In the genomic region with DNA sequence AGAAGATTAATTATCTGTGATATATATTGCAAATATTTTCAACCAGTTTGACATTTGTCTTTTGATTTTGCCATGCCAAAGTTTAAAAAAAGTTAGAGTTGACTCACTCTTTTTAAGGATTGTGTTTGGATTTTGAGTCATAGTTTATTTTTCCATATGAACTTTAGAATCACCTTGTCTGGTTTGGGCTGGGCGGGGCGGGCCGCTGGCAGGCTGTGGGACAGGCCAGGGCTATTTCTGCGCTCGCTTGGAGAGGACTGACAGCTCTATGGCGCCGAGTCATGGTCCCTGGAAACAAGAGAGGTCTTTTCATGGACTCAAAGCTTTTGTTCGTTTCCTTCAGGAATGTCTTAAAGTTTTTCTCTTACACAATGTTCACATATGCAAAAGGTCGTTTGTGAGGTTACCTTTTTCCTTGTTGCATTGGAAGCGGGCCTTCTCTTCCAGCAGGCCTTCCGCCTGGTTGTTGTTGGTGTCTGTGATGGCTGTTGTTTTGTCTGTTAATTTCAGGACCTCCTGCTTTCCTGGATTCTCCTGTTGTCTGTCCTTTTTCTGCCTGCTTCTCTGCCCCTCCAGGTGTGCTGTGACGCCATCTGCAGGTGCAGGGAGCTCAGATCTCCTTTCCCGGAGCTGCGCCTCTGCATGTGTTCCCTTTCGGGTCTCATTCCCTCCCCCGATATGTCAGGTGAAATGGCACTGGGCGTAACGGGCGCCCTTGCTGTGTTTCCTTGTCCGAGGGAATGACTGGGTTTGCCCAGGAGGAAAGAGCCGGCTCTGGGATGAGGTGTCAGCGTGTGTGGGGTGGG, we compare ENCODE assay signal across 8 cellular contexts. TPM values are rescaled to one million over a fixed set of nuclear protein-coding genes. Genes with fewer than 3 reads are reported as not detected.
DNase-seq lines count a peak whose midpoint lies in the region; ATAC-seq and TF ChIP-seq lines count a peak whose summit lies in the region.

No MANE protein-coding gene starts in this region.

- H3K9me3 ChIP-seq in HAP-1, result no peaks in the 10 kb centered on the region
- H3K9me3 ChIP-seq in right cardiac atrium (ENCODE audit: control insufficient read depth, low read length), result no peaks in the 10 kb centered on the region
- H3K9me3 ChIP-seq in gastrocnemius medialis, result no peaks in the 10 kb centered on the region
- H3K9me3 ChIP-seq in BE2C, result no peaks in the 10 kb centered on the region
- H3K9me3 ChIP-seq in tibial nerve, result no peaks in the 10 kb centered on the region

- TF ChIP-seq CTCF in activated B cell treated with CpG ODN at 0.5 μM for 24 hours (IDR thresholded peaks at IDR 0.05) (no peak), gastrocnemius medialis (IDR thresholded peaks at IDR 0.05 in 4 of 5, conservative IDR thresholded peaks at IDR 0.05 in 1 of 5) (no peak), BE2C (IDR thresholded peaks at IDR 0.05; ENCODE audit: low read depth, low read length) (no peak), tibial nerve (IDR thresholded peaks at IDR 0.05) (no peak)

- no peak overlapping the region for H3K4me3 Mint-ChIP-seq in activated B cell treated with CpG ODN at 0.5 μM for 24 hours

- DNase-seq in HAP-1 (ENCODE audit: low spot score in 2 of 2) (peak; percentile 38 to 53), activated B cell treated with CpG ODN at 0.5 μM for 24 hours (no peak), right cardiac atrium (peak in 1 of 3 donors; percentile 55), gastrocnemius medialis (peak; percentile 65 to 81), BE2C (no peak), HUDEP-2 (lab: John Stamatoyannopoulos, UW; ENCODE audit: unreplicated experiment in 76 of 76) (no peak), tibial nerve (ENCODE audit: low spot score in 2 of 2) (no peak), ureter (ENCODE audit: low spot score) (no peak)

- peaks cover 96% of the 10 kb centered on the region for H3K4me1 Mint-ChIP-seq in activated B cell treated with CpG ODN at 0.5 μM for 24 hours

- H3K27ac ChIP-seq in right cardiac atrium (ENCODE audit: low read length) (peak overlapping the region; percentile 92), gastrocnemius medialis (peak overlapping the region; percentile 77 to 93 (median 86)), tibial nerve (no peak overlapping the region)

- H3K4me1 ChIP-seq in HAP-1, result peaks cover 8% of the 10 kb centered on the region
- H3K4me1 ChIP-seq in right cardiac atrium (ENCODE audit: control insufficient read depth, insufficient read depth, low read length), result peaks cover 26% of the 10 kb centered on the region
- peaks cover 84 to 93% of the 10 kb centered on the region in 2 donors for H3K4me1 ChIP-seq in gastrocnemius medialis
- H3K4me1 ChIP-seq in BE2C, result no peaks in the 10 kb centered on the region
- peaks cover 0 to 86% (median 36%) of the 10 kb centered on the region in 4 donors for H3K4me1 ChIP-seq in tibial nerve

- in situ Hi-C loops in HAP-1 (cut with MboI; ENCODE audit: low sequenced_read_pairs) (no loop called here), gastrocnemius medialis (cut with MboI; ENCODE audit: low sequenced_read_pairs in 4 of 4) (no loop called here)

- H3K9me3 Mint-ChIP-seq in activated B cell treated with CpG ODN at 0.5 μM for 24 hours, result no peaks in the 10 kb centered on the region

- intact Hi-C loops in activated B cell treated with CpG ODN at 0.5 μM for 24 hours (cut with micrococcal nuclease), result loop anchor here (5.0 kb wide), 1 partner anchor 259 kb away; a partner anchor contains a TSS
- intact Hi-C loops in right cardiac atrium (cut with DNase I), result no loop called here
- intact Hi-C loops in gastrocnemius medialis (cut with DNase I; ENCODE audit: low total_unique reads), result no loop called here

- 65% methylated on average over 22 of the region's 22 CpGs for WGBS in right cardiac atrium
- WGBS in tibial nerve, 2 donors, result 68 to 74% methylated on average over 22 of the region's 22 CpGs

- CTCF ChIA-PET in activated B cell treated with CpG ODN at 0.5 μM for 24 hours (lab: Charles Lee), result no interaction called here

- no peak for TF ChIP-seq EP300 in tibial nerve (IDR thresholded peaks at IDR 0.05)

- no peaks in the 10 kb centered on the region for H3K36me3 ChIP-seq in HAP-1 (replicated peaks)
- no peaks in the 10 kb centered on the region for H3K36me3 ChIP-seq in gastrocnemius medialis
- H3K36me3 ChIP-seq in BE2C, result no peaks in the 10 kb centered on the region
- H3K36me3 ChIP-seq in tibial nerve, result no peaks in the 10 kb centered on the region

- no peaks in the 10 kb centered on the region for H3K27me3 Mint-ChIP-seq in activated B cell treated with CpG ODN at 0.5 μM for 24 hours

- no peaks in the 10 kb centered on the region for H3K36me3 Mint-ChIP-seq in activated B cell treated with CpG ODN at 0.5 μM for 24 hours (ENCODE audit: low read depth)

- H3K27me3 ChIP-seq in HAP-1 (ENCODE audit: low read depth), result no peaks in the 10 kb centered on the region
- H3K27me3 ChIP-seq in right cardiac atrium (ENCODE audit: control insufficient read depth, insufficient read depth), result no peaks in the 10 kb centered on the region
- no peaks in the 10 kb centered on the region for H3K27me3 ChIP-seq in gastrocnemius medialis
- no peaks in the 10 kb centered on the region for H3K27me3 ChIP-seq in BE2C
- H3K27me3 ChIP-seq in tibial nerve, result no peaks in the 10 kb centered on the region

- ATAC-seq in activated B cell treated with CpG ODN at 0.5 μM for 24 hours (ENCODE audit: low read depth), result no peak
- peak; percentile 79 to 86 for ATAC-seq in right cardiac atrium
- peak; percentile 82 to 84 for ATAC-seq in gastrocnemius medialis

- TF ChIP-seq POLR2A in gastrocnemius medialis (IDR thresholded peaks at IDR 0.05), result no peak
- TF ChIP-seq POLR2A in tibial nerve (IDR thresholded peaks at IDR 0.05), result no peak

- peak overlapping the region; percentile 67 for H3K27ac Mint-ChIP-seq in activated B cell treated with CpG ODN at 0.5 μM for 24 hours

- POLR2A ChIA-PET in activated B cell treated with CpG ODN at 0.5 μM for 24 hours (lab: Charles Lee), result interaction anchor here (1.0 kb wide), 1 partner anchor 20 kb away, joined by 4 read pairs; no protein-coding TSS in a partner anchor

- H3K4me3 ChIP-seq in HAP-1 (no peak overlapping the region), right cardiac atrium (ENCODE audit: low read length) (no peak overlapping the region), gastrocnemius medialis (peak overlapping the region in 3 of 4 donors; percentile 6 to 31 (median 19)), BE2C (ENCODE audit: low read depth, low read length) (no peak overlapping the region), tibial nerve (no peak overlapping the region)

RNA-seq across cellular contexts. Expression of a gene that starts 53.8 kb away (rescaled TPM):
- total RNA-seq in activated B cell treated with CpG ODN at 0.5 μM for 24 hours (20.5 and 24.9 TPM in 2 replicates), right cardiac atrium (100 to 1,000 TPM in 2 of 4 donors, 10 to 100 TPM in 2; 92.0 to 116 (median 99.2) TPM), gastrocnemius medialis (100 to 1,000 TPM in 2 of 4 donors, 10 to 100 TPM in 2; 74.9 to 107 (median 92.4) TPM), tibial nerve (100 to 1,000 TPM in 1 of 4 donors, 10 to 100 TPM in 3; 73.8 to 101 (median 86.2) TPM), ureter (63.5 TPM)
- polyA plus RNA-seq in right cardiac atrium, result 60.0 TPM
- polyA plus RNA-seq in BE2C (2012; ENCODE audit: insufficient read depth, insufficient read length, low read depth), result 4.3 TPM

Comparison
In these comparisons a context has a peak if more than half of its experiments do, and no peak if none do; other contexts are left out.
1. DNase-seq: peak in HAP-1 (2 of 2) and gastrocnemius medialis (2 of 2); none in activated B cell treated with CpG ODN at 0.5 μM for 24 hours (single experiment), BE2C (single experiment), HUDEP-2 (0 of 76), tibial nerve (0 of 2) and ureter (single experiment).
2. H3K4me3 ChIP-seq: peak in gastrocnemius medialis (3 of 4); none in HAP-1 (single experiment), right cardiac atrium (single experiment), BE2C (single experiment) and tibial nerve (0 of 4).
3. H3K27ac ChIP-seq: peak in right cardiac atrium (single experiment) and gastrocnemius medialis (4 of 4); none in tibial nerve (0 of 4).